19 cellular contexts compared by ENCODE assay signal in genomic region chr20:61979090-61979489, GRCh38.
DNase-seq lines count a peak whose midpoint lies in the region; ATAC-seq, FAIRE-seq and TF ChIP-seq lines count a peak whose summit lies in the region.
"Had no signal": no experiment of that assay in that cellular context is flagged by ENCODE, and none has a peak within 500 bp of the region (broad histone marks: within the 10 kb centered on the region; RNA-seq: fewer than 3 reads in every experiment).

No MANE protein-coding gene starts in this region.

- no peaks in the 10 kb centered on the region for H3K27me3 ChIP-seq in RWPE2 (ENCODE audit: insufficient read depth, poor library complexity, severe bottlenecking)
- H3K27me3 ChIP-seq in neuronal stem cell (ENCODE audit: control insufficient read depth in 3 of 3, insufficient read depth in 3 of 3, low read depth in 1 of 3, low read length in 3 of 3) = no peaks in the 10 kb centered on the region
- H3K27me3 ChIP-seq in sigmoid colon = no peaks in the 10 kb centered on the region

- no peak overlapping the region for H3K27ac Mint-ChIP-seq in stimulated activated naive B cell treated with anti-CD40 and anti-IgM and Interleukin-4, amounts not matched to agents 10 μg/mL and 1 μg/mL and 100 μg/mL, for 72 hours
- H3K27ac Mint-ChIP-seq: CD4-positive, alpha-beta memory T cell; HFFc6 had no signal

- no peaks in the 10 kb centered on the region for H3K4me1 ChIP-seq in RWPE2 (ENCODE audit: insufficient read depth, poor library complexity, severe bottlenecking)
- H3K4me1 ChIP-seq in neuronal stem cell (ENCODE audit: control insufficient read depth in 2 of 2, insufficient read depth in 1 of 2, low read depth in 1 of 2, low read length in 2 of 2) = peaks cover 2 to 17% of the 10 kb centered on the region in 2 donors
- H3K4me1 ChIP-seq in sigmoid colon = no peaks in the 10 kb centered on the region

- H3K18ac ChIP-seq in neuronal stem cell (ENCODE audit: low read length) = no peak overlapping the region

- ATAC-seq in RWPE2 (ENCODE audit: low read depth) = no peak
- no peak for ATAC-seq in stimulated activated naive B cell treated with anti-CD40 and anti-IgM and Interleukin-4, amounts not matched to agents 10 μg/mL and 1 μg/mL and 100 μg/mL, for 72 hours (replicated peaks)

- H3K4me3 ChIP-seq in RWPE2 (ENCODE audit: severe bottlenecking) (no peak overlapping the region), neuronal stem cell (ENCODE audit: low read length in 2 of 2) (no peak overlapping the region), sigmoid colon (no peak overlapping the region)
- H3K4me3 ChIP-seq: HAP-1 had no signal

- no peaks in the 10 kb centered on the region for H3K27me3 Mint-ChIP-seq in stimulated activated naive B cell treated with anti-CD40 and anti-IgM and Interleukin-4, amounts not matched to agents 10 μg/mL and 1 μg/mL and 100 μg/mL, for 72 hours
- H3K27me3 Mint-ChIP-seq: CD4-positive, alpha-beta memory T cell had no signal

- TF ChIP-seq CTCF in RWPE2 (IDR thresholded peaks at IDR 0.05; ENCODE audit: poor library complexity, severe bottlenecking) (no peak), sigmoid colon (IDR thresholded peaks at IDR 0.05) (no peak)

- no peak overlapping the region for H3K23ac ChIP-seq in neuronal stem cell (ENCODE audit: low read depth, low read length, poor library complexity)

- peaks cover 12% of the 10 kb centered on the region for H3K36me3 ChIP-seq in RWPE2 (ENCODE audit: low read depth)
- H3K36me3 ChIP-seq in neuronal stem cell (replicated peaks in 1 of 2; ENCODE audit: control insufficient read depth in 2 of 2, insufficient read depth in 2 of 2, low read length in 2 of 2) = peaks cover 6 to 48% of the 10 kb centered on the region in 2 donors
- H3K36me3 ChIP-seq in sigmoid colon = peaks cover 0 to 37% (median 10%) of the 10 kb centered on the region in 4 donors

- no peak overlapping the region for H3K27ac ChIP-seq in RWPE2 (ENCODE audit: poor library complexity, severe bottlenecking)
- no peak overlapping the region for H3K27ac ChIP-seq in neuronal stem cell (replicated peaks; ENCODE audit: low read length)
- no peak overlapping the region for H3K27ac ChIP-seq in sigmoid colon

- no peaks in the 10 kb centered on the region for H3K9me3 ChIP-seq in RWPE2 (ENCODE audit: severe bottlenecking)
- peaks cover 0 to 1% of the 10 kb centered on the region in 2 donors for H3K9me3 ChIP-seq in neuronal stem cell (replicated peaks in 1 of 2; ENCODE audit: control insufficient read depth in 2 of 2, insufficient read depth in 1 of 2, low read depth in 1 of 2, low read length in 2 of 2)
- H3K9me3 ChIP-seq in sigmoid colon = no peaks in the 10 kb centered on the region
- H3K9me3 ChIP-seq: HAP-1 had no signal

- intact Hi-C loops in sigmoid colon (cut with DNase I) = no loop called here

- TF ChIP-seq EP300 in sigmoid colon (IDR thresholded peaks at IDR 0.05) = no peak

- no peak overlapping the region for H2BK120ac ChIP-seq in neuronal stem cell (ENCODE audit: low read depth, low read length)

- no peak for TF ChIP-seq POLR2A in sigmoid colon (IDR thresholded peaks at IDR 0.05)

- H3K4me1 Mint-ChIP-seq in stimulated activated naive B cell treated with anti-CD40 and anti-IgM and Interleukin-4, amounts not matched to agents 10 μg/mL and 1 μg/mL and 100 μg/mL, for 72 hours = peaks cover 19 to 22% of the 10 kb centered on the region in 2 donors

- peaks cover 4 to 5% of the 10 kb centered on the region in 2 donors for H3K9me3 Mint-ChIP-seq in stimulated activated naive B cell treated with anti-CD40 and anti-IgM and Interleukin-4, amounts not matched to agents 10 μg/mL and 1 μg/mL and 100 μg/mL, for 72 hours
- H3K9me3 Mint-ChIP-seq: HFFc6 had no signal

- no peak overlapping the region for H2AK5ac ChIP-seq in neuronal stem cell (ENCODE audit: low read depth, low read length)

- H3K4me2 ChIP-seq in neuronal stem cell (ENCODE audit: insufficient read depth, low read length, poor library complexity, severe bottlenecking) = no peak overlapping the region

- no peak overlapping the region for H4K91ac ChIP-seq in neuronal stem cell (ENCODE audit: low read depth, low read length, poor library complexity)

- H3K79me1 ChIP-seq in neuronal stem cell (ENCODE audit: low read depth, low read length) = peaks cover 17% of the 10 kb centered on the region

- no peak overlapping the region for H2AFZ ChIP-seq in neuronal stem cell (ENCODE audit: low read length)

- WGBS in neuronal stem cell (ENCODE audit: extremely low coverage in 2 of 2, insufficient read length in 2 of 2, insufficient replicate concordance in 1 of 2), 2 donors = no CpG with 5 or more reads among the region's 12 CpGs
- 98% methylated on average over 12 of the region's 12 CpGs for WGBS in sigmoid colon, 2 donors

- H3K4me3 Mint-ChIP-seq in stimulated activated naive B cell treated with anti-CD40 and anti-IgM and Interleukin-4, amounts not matched to agents 10 μg/mL and 1 μg/mL and 100 μg/mL, for 72 hours = no peak overlapping the region
- H3K4me3 Mint-ChIP-seq: CD4-positive, alpha-beta memory T cell; HFFc6 had no signal

- H3K36me3 Mint-ChIP-seq in stimulated activated naive B cell treated with anti-CD40 and anti-IgM and Interleukin-4, amounts not matched to agents 10 μg/mL and 1 μg/mL and 100 μg/mL, for 72 hours = peaks cover 36 to 59% of the 10 kb centered on the region in 2 donors

- H2BK15ac ChIP-seq in neuronal stem cell (ENCODE audit: low read length) = peak overlapping the region; percentile 49

- H3K9ac ChIP-seq in neuronal stem cell (ENCODE audit: low read depth, low read length, poor library complexity) = no peak overlapping the region

- H4K8ac ChIP-seq in neuronal stem cell (ENCODE audit: low read depth, low read length) = no peak overlapping the region

- peak overlapping the region; percentile 53 for H3K4ac ChIP-seq in neuronal stem cell (ENCODE audit: low read length)

- no peak overlapping the region for H3K14ac ChIP-seq in neuronal stem cell (ENCODE audit: low read length)

- H2BK5ac ChIP-seq in neuronal stem cell (ENCODE audit: low read length) = peak overlapping the region; percentile 75

- DNase-seq in HTR-8/SVneo (ENCODE audit: insufficient read length, low spot score) = no peak
- DNase-seq in RWPE2 (ENCODE audit: low spot score) = peak; percentile 80
- DNase-seq in neuronal stem cell (ENCODE audit: low spot score) = no peak
- DNase-seq in sigmoid colon = peak; percentile 37
- DNase-seq in ecto neural progenitor cell (ENCODE audit: low spot score) = no peak
- DNase-seq in stimulated activated naive B cell treated with anti-CD40 and anti-IgM and Interleukin-4, amounts not matched to agents 10 μg/mL and 1 μg/mL and 100 μg/mL, for 72 hours = no peak
- no peak for DNase-seq in NK-92 (lab: John Stamatoyannopoulos, UW; ENCODE audit: unreplicated experiment)
- DNase-seq: C1 segment of cervical spinal cord; Calu3; CD4-positive, alpha-beta memory T cell; COR-L47; DMS53; DMS79 treated with DMSO at 0.1 percent for 48 hours; GF-D8; GOT3; HFFc6 had no signal

- no peak overlapping the region for H2BK12ac ChIP-seq in neuronal stem cell (ENCODE audit: low read length)

- peak; percentile 26 for FAIRE-seq in HTR-8/SVneo (lab: Jason Lieb, UNC)
- FAIRE-seq: GM12891, H54 had no signal

Comparison
In these comparisons a context has a peak if more than half of its experiments do, and no peak if none do; other contexts are left out.
1. DNase-seq: peak in RWPE2 (single experiment) and sigmoid colon (single experiment); none in HTR-8/SVneo (single experiment), neuronal stem cell (single experiment), ecto neural progenitor cell (single experiment), stimulated activated naive B cell treated with anti-CD40 and anti-IgM and Interleukin-4, amounts not matched to agents 10 μg/mL and 1 μg/mL and 100 μg/mL, for 72 hours (single experiment) and NK-92 (single experiment).